8 cellular contexts compared by ENCODE assay signal in genomic region chr22:44684506-44685383, GRCh38. TPM values are rescaled to one million over a fixed set of nuclear protein-coding genes. Genes with fewer than 3 reads are reported as not detected.
A peak's percentile ranks its signal among the peaks of the same experiment; 100 is the strongest.
DNase-seq lines count a peak whose midpoint lies in the region; ATAC-seq, FAIRE-seq and TF ChIP-seq lines count a peak whose summit lies in the region.

No MANE protein-coding gene starts in this region.

- WGBS in lower leg skin, 2 donors: 26 to 31% methylated on average over 17 to 20 of the region's 23 CpGs

- DNase-seq in NCI-H526 treated with DMSO at 0.1 percent for 48 hours (lab: John Stamatoyannopoulos, UW) (peak; percentile 33), coronary artery (ENCODE audit: low spot score) (no peak), lower leg skin (ENCODE audit: low spot score in 2 of 2) (peak; percentile 82 to 97)
- peak; percentile 89 for DNase-seq in activated CD4-positive, alpha-beta T cell treated with anti-CD3 and anti-CD28 coated beads, Interleukin-2, amount 10 ng/mL, durations not matched to agents 7 days and 5 days
- peak; percentile 50 to 68 (median 58) for DNase-seq in stimulated activated CD4-positive, alpha-beta T cell treated with anti-CD3 and anti-CD28 coated beads, TNF-alpha, amount 100 ng/mL, for 4 hours (ENCODE audit: low read depth in 3 of 3)

- no peaks in the 10 kb centered on the region for H3K27me3 Mint-ChIP-seq in activated CD4-positive, alpha-beta T cell treated with anti-CD3 and anti-CD28 coated beads, Interleukin-2, amount 10 ng/mL, durations not matched to agents 7 days and 5 days

- H3K4me1 Mint-ChIP-seq in activated CD4-positive, alpha-beta T cell treated with anti-CD3 and anti-CD28 coated beads, Interleukin-2, amount 10 ng/mL, durations not matched to agents 7 days and 5 days: peaks cover 64% of the 10 kb centered on the region

- peak; percentile 27 for TF ChIP-seq POLR2A in GM18505 (IDR thresholded peaks at IDR 0.05; ENCODE audit: borderline replicate concordance, extremely low read depth, insufficient read depth, insufficient read length)
- TF ChIP-seq POLR2A in lower leg skin (IDR thresholded peaks at IDR 0.05): no peak

- intact Hi-C loops in lower leg skin (cut with DNase I; ENCODE audit: low total_unique reads): no loop called here

- peak; percentile 52 for FAIRE-seq in A204.1 (lab: Jason Lieb, UNC)

- peaks cover 9% of the 10 kb centered on the region for H3K36me3 Mint-ChIP-seq in activated CD4-positive, alpha-beta T cell treated with anti-CD3 and anti-CD28 coated beads, Interleukin-2, amount 10 ng/mL, durations not matched to agents 7 days and 5 days (ENCODE audit: low read depth)

- H3K9me3 Mint-ChIP-seq in activated CD4-positive, alpha-beta T cell treated with anti-CD3 and anti-CD28 coated beads, Interleukin-2, amount 10 ng/mL, durations not matched to agents 7 days and 5 days: no peaks in the 10 kb centered on the region

- TF ChIP-seq CTCF in coronary artery (IDR thresholded peaks at IDR 0.05): peak; percentile 86
- TF ChIP-seq CTCF in lower leg skin (IDR thresholded peaks at IDR 0.05): peak in 1 of 3 donors; percentile 82

- CTCF ChIA-PET in activated CD4-positive, alpha-beta T cell treated with anti-CD3 and anti-CD28 coated beads, Interleukin-2, amount 10 ng/mL, durations not matched to agents 7 days and 5 days (lab: Charles Lee): interaction anchor here (0.6 to 2.9 kb wide), 37 partner anchors 8 to 1232 kb away, joined by 3 to 41 read pairs (median 4); partner anchors contain the start of genes NUP50 and PARVG

- ATAC-seq in GM18505 (IDR thresholded peaks at IDR 0.05; ENCODE audit: unreplicated experiment) (peak; percentile 57), HG03135 (IDR thresholded peaks at IDR 0.05; ENCODE audit: unreplicated experiment) (peak; percentile 67)

- peak overlapping the region; percentile 93 for H3K27ac Mint-ChIP-seq in activated CD4-positive, alpha-beta T cell treated with anti-CD3 and anti-CD28 coated beads, Interleukin-2, amount 10 ng/mL, durations not matched to agents 7 days and 5 days

- H3K4me3 ChIP-seq in coronary artery (no peak overlapping the region), lower leg skin (ENCODE audit: low read depth, poor library complexity, severe bottlenecking) (no peak overlapping the region)

- H3K4me3 Mint-ChIP-seq in activated CD4-positive, alpha-beta T cell treated with anti-CD3 and anti-CD28 coated beads, Interleukin-2, amount 10 ng/mL, durations not matched to agents 7 days and 5 days: no peak overlapping the region

- POLR2A ChIA-PET in activated CD4-positive, alpha-beta T cell treated with anti-CD3 and anti-CD28 coated beads, Interleukin-2, amount 10 ng/mL, durations not matched to agents 7 days and 5 days (lab: Charles Lee): interaction anchor here (0.6 kb wide), 1 partner anchor 14 kb away, joined by 3 read pairs; no protein-coding TSS in a partner anchor

- peak overlapping the region in 1 of 2 donors; percentile 37 for H3K27ac ChIP-seq in coronary artery

RNA-seq across cellular contexts. Expression of gene PRR5, which starts 17.3 kb away (rescaled TPM):
- total RNA-seq in activated CD4-positive, alpha-beta T cell treated with anti-CD3 and anti-CD28 coated beads, Interleukin-2, amount 10 ng/mL, durations not matched to agents 7 days and 5 days: 10 to 100 TPM; 29.7 to 30.6 TPM
- 10 to 100 TPM; 18.7 to 28.4 (median 19.6) TPM for total RNA-seq in lower leg skin
